ENCODE assay signal across 22 cellular contexts in genomic region chr12:42976620-42977019, GRCh38.
"Had no signal": no experiment of that assay in that cellular context is flagged by ENCODE, and none has a peak within 500 bp of the region (broad histone marks: within the 10 kb centered on the region; RNA-seq: fewer than 3 reads in every experiment).

No MANE protein-coding gene starts in this region.

- ATAC-seq: foreskin keratinocyte; gastroesophageal sphincter; naive thymus-derived CD4-positive, alpha-beta T cell; pancreas; sciatic nerve; stimulated activated memory B cell treated with anti-CD40 and anti-IgM and Interleukin-4, amounts not matched to agents 10 μg/mL and 1 μg/mL and 100 μg/mL, for 72 hours had no signal

- H3K36me3 ChIP-seq: esophagus muscularis mucosa, gastroesophageal sphincter, neutrophil, pancreas, thoracic aorta, tibial nerve, upper lobe of left lung had no signal

- H3K27me3 ChIP-seq: esophagus muscularis mucosa, foreskin keratinocyte, gastroesophageal sphincter, neutrophil, pancreas, tibial nerve, upper lobe of left lung had no signal

- DNase-seq: central memory CD4-positive, alpha-beta T cell; effector CD8-positive, alpha-beta T cell; endodermal cell; foreskin keratinocyte; mesenchymal stem cell; midbrain; naive thymus-derived CD4-positive, alpha-beta T cell; pancreas; retina; stimulated activated CD4-positive, alpha-beta T cell treated with anti-CD3 and anti-CD28 coated beads, Interleukin-2, amount 100 ng/mL, for 24 hours; stimulated activated CD4-positive, alpha-beta T cell treated with anti-CD3 and anti-CD28 coated beads, Interleukin-4, amount 100 ng/mL, for 4 hours; upper lobe of left lung had no signal

- H3K27ac ChIP-seq: esophagus muscularis mucosa, foreskin keratinocyte, gastroesophageal sphincter, neutrophil, pancreas, thoracic aorta, tibial nerve, upper lobe of left lung had no signal

- FAIRE-seq: colon, keratinocyte, pancreas, urothelium cell line had no signal

- H3K4me3 ChIP-seq: esophagus muscularis mucosa, gastroesophageal sphincter, pancreas, thoracic aorta, tibial nerve, upper lobe of left lung had no signal

- H3K4me1 ChIP-seq: esophagus muscularis mucosa, gastroesophageal sphincter, pancreas, tibial nerve, upper lobe of left lung had no signal

- H3K9me3 ChIP-seq: esophagus muscularis mucosa, neutrophil, pancreas, thoracic aorta had no signal
